Comparison of ENCODE assay signal across 11 cellular contexts in genomic region chr12:46555379-46555778, GRCh38.
A peak's percentile ranks its signal among the peaks of the same experiment; 100 is the strongest.
DNase-seq lines count a peak whose midpoint lies in the region; ATAC-seq and TF ChIP-seq lines count a peak whose summit lies in the region.
"Had no signal": no experiment of that assay in that cellular context is flagged by ENCODE, and none has a peak within 500 bp of the region (broad histone marks: within the 10 kb centered on the region; RNA-seq: fewer than 3 reads in every experiment).

No MANE protein-coding gene starts in this region.

- TF ChIP-seq POLR2A in stomach (IDR thresholded peaks at IDR 0.05), result no peak

- TF ChIP-seq CTCF in SK-N-SH (IDR thresholded peaks at IDR 0.05) (no peak), fibroblast of villous mesenchyme (IDR thresholded peaks at IDR 0.05; ENCODE audit: insufficient read depth, low read depth, low read length) (no peak), stomach (IDR thresholded peaks at IDR 0.05) (no peak), dorsolateral prefrontal cortex (IDR thresholded peaks at IDR 0.05 in 54 of 56, conservative IDR thresholded peaks at IDR 0.05 in 2 of 56; ENCODE audit: low read depth in 1 of 56, partially characterized antibody in 56 of 56) (no peak), GM20000 (IDR thresholded peaks at IDR 0.05; ENCODE audit: extremely low read depth, missing control alignments) (no peak)

- H3K4me1 ChIP-seq in SK-N-SH (ENCODE audit: control insufficient read depth in 1 of 2, insufficient read depth in 2 of 2, low read depth in 1 of 2, low read length in 1 of 2), result peaks cover 5 to 56% of the 10 kb centered on the region in 2 experiments
- peaks cover 0 to 24% (median 4%) of the 10 kb centered on the region in 4 donors for H3K4me1 ChIP-seq in stomach

- H3K27ac ChIP-seq in SK-N-SH (ENCODE audit: low read depth in 2 of 2, low read length in 1 of 2) (peak overlapping the region; percentile 93 to 100; a peak in 3 of 4 replicates), stomach (peak overlapping the region in 3 of 5 donors; percentile 32 to 59 (median 33)), dorsolateral prefrontal cortex (no peak overlapping the region)

- WGBS in SK-N-SH (ENCODE audit: low lambda C conversion rate), result 15% methylated on average over 4 of the region's 4 CpGs
- 60 to 83% (median 70%) methylated on average over 4 of the region's 4 CpGs for WGBS in stomach, 5 donors

- TF ChIP-seq EP300 in SK-N-SH (IDR thresholded peaks at IDR 0.05; ENCODE audit: borderline replicate concordance in 1 of 2, low read depth in 1 of 2, low read length in 1 of 2) (peak; percentile 59 to 91), stomach (IDR thresholded peaks at IDR 0.05) (no peak)

- H3K4me3 ChIP-seq in SK-N-SH (ENCODE audit: low read depth in 2 of 2, low read length in 1 of 2) (peak overlapping the region in 1 of 2 experiments; percentile 42; a peak in 2 of 4 replicates), fibroblast of villous mesenchyme (ENCODE audit: low read depth, low read length) (peak overlapping the region; percentile 32), stomach (no peak overlapping the region), dorsolateral prefrontal cortex (no peak overlapping the region)

- H3K36me3 ChIP-seq in SK-N-SH (replicated peaks in 1 of 2; ENCODE audit: control insufficient read depth in 1 of 2, insufficient read depth in 2 of 2, low read length in 1 of 2) (no peaks in the 10 kb centered on the region), stomach (no peaks in the 10 kb centered on the region)

- H3K79me2 ChIP-seq in SK-N-SH (ENCODE audit: insufficient read depth), result no peaks in the 10 kb centered on the region

- H3F3A ChIP-seq in SK-N-SH (replicated peaks; ENCODE audit: insufficient read depth), result peaks cover 47% of the 10 kb centered on the region

- no peaks in the 10 kb centered on the region for H3K9me3 ChIP-seq in SK-N-SH
- H3K9me3 ChIP-seq in stomach, result no peaks in the 10 kb centered on the region

- peak; percentile 59 for DNase-seq in H4 (ENCODE audit: low spot score)
- DNase-seq in SK-N-SH, result peak; percentile 31
- peak; percentile 95 for DNase-seq in fibroblast of villous mesenchyme (ENCODE audit: low read depth)
- no peak for DNase-seq in stomach
- DNase-seq in dorsolateral prefrontal cortex, result no peak
- no peak for DNase-seq in GM20000 (ENCODE audit: low spot score)
- DNase-seq: activated CD4-positive, alpha-beta T cell treated with anti-CD3 and anti-CD28 coated beads for 48 hours; NCI-H1048; small intestine; stimulated activated naive CD4-positive, alpha-beta T cell had no signal

- no peak for TF ChIP-seq RAD21 in SK-N-SH (IDR thresholded peaks at IDR 0.05; ENCODE audit: low read length)

- CTCF ChIA-PET in SK-N-SH (lab: Yijun Ruan, JAX), result interaction anchor here (1.2 kb wide), 1 partner anchor 82 kb away, joined by 3 read pairs; no protein-coding TSS in a partner anchor

- intact Hi-C loops in stomach (cut with DNase I; ENCODE audit: low total_unique reads) (no loop called here), dorsolateral prefrontal cortex (cut with DNase I) (no loop called here)

- no peak overlapping the region for H2AFZ ChIP-seq in SK-N-SH (ENCODE audit: low read depth)

- no peaks in the 10 kb centered on the region for H3K9me2 ChIP-seq in SK-N-SH

- peak overlapping the region; percentile 84 for H3K9ac ChIP-seq in SK-N-SH

- ATAC-seq in GM21576 (IDR thresholded peaks at IDR 0.05; ENCODE audit: unreplicated experiment), result no peak

- POLR2A ChIA-PET in SK-N-SH (lab: Yijun Ruan, JAX), result no interaction called here

- no peaks in the 10 kb centered on the region for H4K20me1 ChIP-seq in SK-N-SH (ENCODE audit: insufficient read depth)

- H3K4me2 ChIP-seq in SK-N-SH, result peak overlapping the region; percentile 75

- H3K27me3 ChIP-seq in SK-N-SH (ENCODE audit: insufficient read depth), result no peaks in the 10 kb centered on the region
- H3K27me3 ChIP-seq in stomach, result no peaks in the 10 kb centered on the region
- no peaks in the 10 kb centered on the region for H3K27me3 ChIP-seq in dorsolateral prefrontal cortex

TF ChIP-seq in SK-N-SH, 30 proteins besides CTCF, POLR2A, EP300 and RAD21 (continues in another document):
- TF ChIP-seq YY1 (IDR thresholded peaks at IDR 0.05; ENCODE audit: low read depth), result 0 out of 2 replicates have a peak, but pooled peaks have one; percentile 33
- TF ChIP-seq TEAD4 (IDR thresholded peaks at IDR 0.05; ENCODE audit: borderline replicate concordance, insufficient read depth), result peak; percentile 65; the same call in 1 of the 2 replicates
- TF ChIP-seq REST (IDR thresholded peaks at IDR 0.05; ENCODE audit: low read depth, low read length), result no peak
- peak; percentile 64; the same call in 1 of the 2 replicates for TF ChIP-seq FOSL2 (IDR thresholded peaks at IDR 0.05; ENCODE audit: borderline replicate concordance, low read depth)
- no peak for TF ChIP-seq ELF1 (IDR thresholded peaks at IDR 0.05)
- 0 out of 2 replicates have a peak, but pooled peaks have one; percentile 65 for TF ChIP-seq SIN3A (IDR thresholded peaks at IDR 0.05; ENCODE audit: borderline replicate concordance, low read depth, low read length)
- TF ChIP-seq TCF12 (IDR thresholded peaks at IDR 0.05), result peak; percentile 99
- TF ChIP-seq RXRA (IDR thresholded peaks at IDR 0.05; ENCODE audit: borderline replicate concordance, low read depth), result peak; percentile 50; the same call in 1 of the 2 replicates
- TF ChIP-seq POLR2AphosphoS5 (IDR thresholded peaks at IDR 0.05; ENCODE audit: low read depth, low read length), result peak; percentile 87; the same call in 1 of the 2 replicates
- no peak; the same call in 1 of the 2 replicates for TF ChIP-seq MEF2A (IDR thresholded peaks at IDR 0.05; ENCODE audit: borderline replicate concordance, low read depth)
- no peak for TF ChIP-seq IRF3 (IDR thresholded peaks at IDR 0.05; ENCODE audit: low read depth, low read length)
- no peak for TF ChIP-seq SMC3 (IDR thresholded peaks at IDR 0.05; ENCODE audit: low read depth, low read length)
- no peak for TF ChIP-seq CHD2 (IDR thresholded peaks at IDR 0.05; ENCODE audit: low read length, partially characterized antibody)
- 0 out of 2 replicates have a peak, but pooled peaks have one; percentile 16 for TF ChIP-seq ZBTB33 (IDR thresholded peaks at IDR 0.05; ENCODE audit: borderline replicate concordance, low read depth)
- peak; percentile 57 for TF ChIP-seq JUND (IDR thresholded peaks at IDR 0.05)
- TF ChIP-seq GABPA (IDR thresholded peaks at IDR 0.05; ENCODE audit: low read depth), result 0 out of 2 replicates have a peak, but pooled peaks have one; percentile 4
- TF ChIP-seq MXI1 (IDR thresholded peaks at IDR 0.05; ENCODE audit: low read depth, low read length), result no peak
- no peak for TF ChIP-seq TAF1 (IDR thresholded peaks at IDR 0.05; ENCODE audit: borderline replicate concordance, low read depth, low read length)
- no peak for TF ChIP-seq EZH2phosphoT487 (IDR thresholded peaks at IDR 0.05; ENCODE audit: borderline replicate concordance, low read depth)
- TF ChIP-seq FOXM1 (IDR thresholded peaks at IDR 0.05; ENCODE audit: low read depth), result peak; percentile 43; the same call in 1 of the 2 replicates

Comparison
In these comparisons a context has a peak if more than half of its experiments do, and no peak if none do; other contexts are left out.
1. DNase-seq: peak in H4 (single experiment), SK-N-SH (single experiment) and fibroblast of villous mesenchyme (single experiment); none in stomach (single experiment), dorsolateral prefrontal cortex (0 of 10) and GM20000 (single experiment).
2. H3K27ac ChIP-seq: peak in SK-N-SH (2 of 2) and stomach (3 of 5); none in dorsolateral prefrontal cortex (0 of 59).